In the genomic region with DNA sequence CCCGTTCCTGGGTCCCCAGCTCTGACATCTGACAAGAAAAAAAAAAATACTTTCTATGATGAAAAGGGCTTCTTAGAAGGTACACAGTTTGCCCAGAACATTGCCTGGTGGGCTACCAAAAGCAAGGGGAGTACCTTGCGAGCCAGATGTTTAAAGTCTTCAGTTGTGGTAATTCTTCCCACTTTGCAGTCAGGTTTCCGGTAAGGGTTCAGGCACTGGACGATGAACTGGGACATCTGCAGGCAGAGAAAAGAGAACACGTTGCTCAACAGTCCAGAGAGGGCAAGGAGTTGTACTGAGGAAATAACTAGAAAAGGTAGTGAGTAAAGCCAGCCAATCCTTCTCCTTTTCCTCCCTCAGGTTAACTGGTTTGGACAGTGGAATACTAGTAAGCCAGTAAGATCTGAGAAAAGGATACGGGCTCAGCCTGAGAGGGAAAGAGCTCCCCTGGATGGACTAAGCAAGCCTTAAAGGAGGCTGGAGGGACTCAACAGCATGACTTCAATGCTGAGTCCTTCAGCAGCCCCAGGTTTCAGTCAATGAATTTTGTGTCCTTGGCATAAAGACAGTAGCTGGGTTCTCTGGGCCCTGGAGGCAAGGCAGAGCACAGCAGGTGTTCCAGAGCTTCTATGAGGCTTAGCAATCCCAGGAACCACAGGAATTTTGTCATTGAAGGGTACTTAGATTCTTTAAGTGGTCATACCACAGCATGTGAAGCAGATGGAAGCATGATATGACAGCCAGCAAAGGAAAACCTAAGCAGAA, we compare ENCODE assay signal across 11 cellular contexts. TPM values are rescaled to one million over a fixed set of nuclear protein-coding genes. Genes with fewer than 3 reads are reported as not detected.
A peak's percentile ranks its signal among the peaks of the same experiment; 100 is the strongest.
DNase-seq lines count a peak whose midpoint lies in the region; ATAC-seq and TF ChIP-seq lines count a peak whose summit lies in the region.
"Had no signal": no experiment of that assay in that cellular context is flagged by ENCODE, and none has a peak within 500 bp of the region (broad histone marks: within the 10 kb centered on the region; RNA-seq: fewer than 3 reads in every experiment).

No MANE protein-coding gene starts in this region.

- H3K79me2 ChIP-seq in Loucy (ENCODE audit: insufficient read depth, low read length) (peaks cover 45% of the 10 kb centered on the region), osteoblast (ENCODE audit: insufficient read depth, low read length) (peaks cover 33% of the 10 kb centered on the region)

- peak overlapping the region; percentile 83 for H3K9ac ChIP-seq in Loucy (ENCODE audit: low read depth, low read length, poor library complexity, severe bottlenecking)

- H3K4me2 ChIP-seq in Loucy (ENCODE audit: low read depth, low read length, poor library complexity, severe bottlenecking): peak overlapping the region; percentile 92
- H3K4me2 ChIP-seq in osteoblast (ENCODE audit: insufficient read depth, low read length): peak overlapping the region; percentile 73

- H3K9me3 ChIP-seq in Loucy (ENCODE audit: insufficient read depth, low read depth, low read length): no peaks in the 10 kb centered on the region
- no peaks in the 10 kb centered on the region for H3K9me3 ChIP-seq in osteoblast (ENCODE audit: low read depth, low read length)
- no peaks in the 10 kb centered on the region for H3K9me3 ChIP-seq in heart left ventricle

- no peak for TF ChIP-seq POLR2A in heart left ventricle (IDR thresholded peaks at IDR 0.05)

- H3K4me1 ChIP-seq in Loucy (ENCODE audit: insufficient read depth, low read length, poor library complexity, severe bottlenecking) (peaks cover 95% of the 10 kb centered on the region), osteoblast (ENCODE audit: insufficient read depth, low read length) (peaks cover 23% of the 10 kb centered on the region), heart left ventricle (peaks cover 0 to 21% (median 5%) of the 10 kb centered on the region in 12 donors)

- H3K4me3 ChIP-seq in Loucy (ENCODE audit: low read length, poor library complexity, severe bottlenecking): peak overlapping the region; percentile 72
- no peak overlapping the region for H3K4me3 ChIP-seq in osteoblast (ENCODE audit: insufficient read depth, low read length)
- no peak overlapping the region for H3K4me3 ChIP-seq in heart left ventricle
- H3K4me3 ChIP-seq: dorsolateral prefrontal cortex had no signal

- ATAC-seq in HG03135 (IDR thresholded peaks at IDR 0.05; ENCODE audit: unreplicated experiment) (no peak), heart left ventricle (no peak), GM21423 (IDR thresholded peaks at IDR 0.05; ENCODE audit: unreplicated experiment) (no peak)

- H2AFZ ChIP-seq in Loucy (ENCODE audit: low read length) (no peak overlapping the region), osteoblast (ENCODE audit: low read length) (no peak overlapping the region)

- WGBS in heart left ventricle, 4 donors: 81 to 89% (median 88%) methylated on average over 6 of the region's 6 CpGs

- peaks cover 35% of the 10 kb centered on the region for H3K36me3 ChIP-seq in Loucy (ENCODE audit: insufficient read depth, low read length)
- peaks cover 14% of the 10 kb centered on the region for H3K36me3 ChIP-seq in osteoblast (ENCODE audit: insufficient read depth, low read length)
- peaks cover 0 to 67% (median 47%) of the 10 kb centered on the region in 9 donors for H3K36me3 ChIP-seq in heart left ventricle

- peak overlapping the region; percentile 66 for H3K27ac ChIP-seq in osteoblast (ENCODE audit: low read depth, low read length)
- peak overlapping the region in 1 of 12 donors; percentile 48 for H3K27ac ChIP-seq in heart left ventricle
- H3K27ac ChIP-seq: 22Rv1, dorsolateral prefrontal cortex had no signal

- TF ChIP-seq CTCF in Loucy (conservative IDR thresholded peaks at IDR 0.05; ENCODE audit: low read length) (no peak), osteoblast (IDR thresholded peaks at IDR 0.05; ENCODE audit: extremely low read depth, low read depth, low read length) (no peak), heart left ventricle (IDR thresholded peaks at IDR 0.05) (no peak)

- H3K27me3 ChIP-seq in Loucy (ENCODE audit: insufficient read depth, low read length, poor library complexity, severe bottlenecking) (no peaks in the 10 kb centered on the region), osteoblast (ENCODE audit: insufficient read depth, low read length) (no peaks in the 10 kb centered on the region), heart left ventricle (no peaks in the 10 kb centered on the region)
- H3K27me3 ChIP-seq: dorsolateral prefrontal cortex had no signal

- intact Hi-C loops in heart left ventricle (cut with DNase I): loop anchor here in 1 of 10 donors (10.0 kb wide), 1 partner anchor 307 kb away; no protein-coding TSS in a partner anchor

- H3F3A ChIP-seq in Loucy (ENCODE audit: low read depth): peaks cover 40% of the 10 kb centered on the region

- H3K9me2 ChIP-seq in Loucy (replicated peaks; ENCODE audit: low read depth, low read length): no peaks in the 10 kb centered on the region

- no peaks in the 10 kb centered on the region for H4K20me1 ChIP-seq in Loucy (ENCODE audit: insufficient read depth, low read length, poor library complexity, severe bottlenecking)
- H4K20me1 ChIP-seq in osteoblast (ENCODE audit: insufficient read depth, low read length): peaks cover 20% of the 10 kb centered on the region

- DNase-seq in DMS53 (lab: John Stamatoyannopoulos, UW) (peak; percentile 2), DMS53 treated with DMSO at 0.1 percent for 48 hours (lab: John Stamatoyannopoulos, UW; ENCODE audit: unreplicated experiment) (no peak), astrocyte of the hippocampus (ENCODE audit: low read depth, low spot score) (peak; percentile 67), osteoblast (ENCODE audit: insufficient read length, low spot score, missing footprints) (peak; percentile 22), heart left ventricle (no peak)
- DNase-seq: NCI-H2227 treated with DMSO at 0.1 percent for 48 hours had no signal

RNA-seq across cellular contexts. Expression of a gene that starts 38.2 kb away (rescaled TPM):
- 2.1 and 4.3 TPM in 2 replicates for total RNA-seq in osteoblast
- total RNA-seq in heart left ventricle: 10 to 100 TPM in 6 of 9 donors, 1 to 10 TPM in 3; 8.1 to 41.1 (median 12.0) TPM
- 10 to 100 TPM; 16.3 to 45.7 TPM for polyA plus RNA-seq in heart left ventricle

RNA-seq across cellular contexts. Expression of a gene that starts 41.1 kb away (rescaled TPM):
- total RNA-seq in osteoblast (17.4 and 20.6 TPM in 2 replicates), heart left ventricle (10 to 100 TPM; 27.1 to 36.8 (median 33.3) TPM)
- polyA plus RNA-seq in heart left ventricle: 100 to 1,000 TPM in 1 of 2 donors, 10 to 100 TPM in 1; 83.5 to 120 TPM

Comparison
In these comparisons a context has a peak if more than half of its experiments do, and no peak if none do; other contexts are left out.
1. DNase-seq: peak in DMS53 (single experiment), astrocyte of the hippocampus (single experiment) and osteoblast (single experiment); none in DMS53 treated with DMSO at 0.1 percent for 48 hours (single experiment) and heart left ventricle (0 of 5).